ENCODE assay signal across 22 cellular contexts in genomic region chr1:17776426-17776825, GRCh38. TPM values are rescaled to one million over a fixed set of nuclear protein-coding genes. Genes with fewer than 3 reads are reported as not detected.
"Had no signal": no experiment of that assay in that cellular context is flagged by ENCODE, and none has a peak within 500 bp of the region (broad histone marks: within the 10 kb centered on the region; RNA-seq: fewer than 3 reads in every experiment).

No MANE protein-coding gene starts in this region.

- H3K4me3 Mint-ChIP-seq: activated naive CD4-positive, alpha-beta T cell treated with anti-CD3 and anti-CD28 coated beads, Interleukin-2, amount 50 U/mL, for 24 hours; activated T-cell treated with anti-CD3 and anti-CD28 coated beads, Interleukin-2, amount 50 U/mL, for 72 hours; central memory CD8-positive, alpha-beta T cell; dendritic cell treated with granulocyte-macrophage colony-stimulating factor and Interleukin-4, amounts not matched to agents 40 ng/mL and 50 ng/mL, for 4 days; naive B cell; stimulated activated memory B cell treated with anti-CD40 and anti-IgM and Interleukin-4, amounts not matched to agents 10 μg/mL and 1 μg/mL and 100 μg/mL, for 72 hours had no signal

- ATAC-seq: activated T-cell treated with anti-CD3 and anti-CD28 coated beads, Interleukin-2, amount 50 U/mL, for 72 hours; stimulated activated memory B cell treated with anti-CD40 and anti-IgM and Interleukin-4, amounts not matched to agents 10 μg/mL and 1 μg/mL and 100 μg/mL, for 72 hours; upper lobe of right lung had no signal

- H3K4me1 Mint-ChIP-seq: activated naive CD4-positive, alpha-beta T cell treated with anti-CD3 and anti-CD28 coated beads, Interleukin-2, amount 50 U/mL, for 24 hours; central memory CD8-positive, alpha-beta T cell; naive B cell; stimulated activated memory B cell treated with anti-CD40 and anti-IgM and Interleukin-4, amounts not matched to agents 10 μg/mL and 1 μg/mL and 100 μg/mL, for 72 hours had no signal

- H3K27ac Mint-ChIP-seq: activated naive CD4-positive, alpha-beta T cell treated with anti-CD3 and anti-CD28 coated beads, Interleukin-2, amount 50 U/mL, for 24 hours; activated T-cell treated with anti-CD3 and anti-CD28 coated beads, Interleukin-2, amount 50 U/mL, for 72 hours; dendritic cell treated with granulocyte-macrophage colony-stimulating factor and Interleukin-4, amounts not matched to agents 40 ng/mL and 50 ng/mL, for 4 days; stimulated activated memory B cell treated with anti-CD40 and anti-IgM and Interleukin-4, amounts not matched to agents 10 μg/mL and 1 μg/mL and 100 μg/mL, for 72 hours had no signal

- H3K9me3 Mint-ChIP-seq: activated naive CD4-positive, alpha-beta T cell treated with anti-CD3 and anti-CD28 coated beads, Interleukin-2, amount 50 U/mL, for 24 hours; activated T-cell treated with anti-CD3 and anti-CD28 coated beads, Interleukin-2, amount 50 U/mL, for 72 hours; central memory CD8-positive, alpha-beta T cell; dendritic cell treated with granulocyte-macrophage colony-stimulating factor and Interleukin-4, amounts not matched to agents 40 ng/mL and 50 ng/mL, for 4 days; stimulated activated memory B cell treated with anti-CD40 and anti-IgM and Interleukin-4, amounts not matched to agents 10 μg/mL and 1 μg/mL and 100 μg/mL, for 72 hours had no signal

- DNase-seq: activated CD4-positive, alpha-beta T cell treated with anti-CD3 and anti-CD28 coated beads, Interleukin-2, amount 50 U/mL, for 1 hour; activated CD4-positive, CD25-positive, alpha-beta regulatory T cell treated with anti-CD3 and anti-CD28 coated beads, Interleukin-2, amount 50 U/mL, for 72 hours; activated CD8-positive, alpha-beta memory T cell treated with anti-CD3 and anti-CD28 coated beads, Interleukin-2, amount 50 U/mL, for 4 hours; activated effector memory CD4-positive, alpha-beta T cell treated with anti-CD3 and anti-CD28 coated beads, Interleukin-2, amount 50 U/mL, for 16 hours; activated T-cell treated with anti-CD3 and anti-CD28 coated beads, Interleukin-2, amount 50 U/mL, for 72 hours; effector CD8-positive, alpha-beta T cell; mesenchymal stem cell; naive B cell; ovary; sigmoid colon; stimulated activated CD4-positive, alpha-beta T cell treated with anti-CD3 and anti-CD28 coated beads, Interleukin-4, amount 100 ng/mL, for 4 hours; upper lobe of right lung had no signal

- H3K36me3 Mint-ChIP-seq: activated naive CD4-positive, alpha-beta T cell treated with anti-CD3 and anti-CD28 coated beads, Interleukin-2, amount 50 U/mL, for 24 hours; naive B cell; stimulated activated memory B cell treated with anti-CD40 and anti-IgM and Interleukin-4, amounts not matched to agents 10 μg/mL and 1 μg/mL and 100 μg/mL, for 72 hours had no signal

RNA-seq across cellular contexts. Expression of gene ACTL8, which starts 21.3 kb away (rescaled TPM):
- total RNA-seq: activated T-cell treated with anti-CD3 and anti-CD28 coated beads, Interleukin-2, amount 50 U/mL, for 72 hours; ascending aorta; endothelial cell of umbilical vein; esophagus muscularis mucosa; liver; ovary; sigmoid colon; T-helper 1 cell treated with Interleukin-12 subunit alpha and Interleukin-12 subunit beta and Interleukin-4 antibody, amounts not matched to agents 30 ng/mL and 1 ng/mL, for 36 hours; thoracic aorta; upper lobe of right lung had no signal
